ENCODE assay signal across 18 cellular contexts in the genomic region with DNA sequence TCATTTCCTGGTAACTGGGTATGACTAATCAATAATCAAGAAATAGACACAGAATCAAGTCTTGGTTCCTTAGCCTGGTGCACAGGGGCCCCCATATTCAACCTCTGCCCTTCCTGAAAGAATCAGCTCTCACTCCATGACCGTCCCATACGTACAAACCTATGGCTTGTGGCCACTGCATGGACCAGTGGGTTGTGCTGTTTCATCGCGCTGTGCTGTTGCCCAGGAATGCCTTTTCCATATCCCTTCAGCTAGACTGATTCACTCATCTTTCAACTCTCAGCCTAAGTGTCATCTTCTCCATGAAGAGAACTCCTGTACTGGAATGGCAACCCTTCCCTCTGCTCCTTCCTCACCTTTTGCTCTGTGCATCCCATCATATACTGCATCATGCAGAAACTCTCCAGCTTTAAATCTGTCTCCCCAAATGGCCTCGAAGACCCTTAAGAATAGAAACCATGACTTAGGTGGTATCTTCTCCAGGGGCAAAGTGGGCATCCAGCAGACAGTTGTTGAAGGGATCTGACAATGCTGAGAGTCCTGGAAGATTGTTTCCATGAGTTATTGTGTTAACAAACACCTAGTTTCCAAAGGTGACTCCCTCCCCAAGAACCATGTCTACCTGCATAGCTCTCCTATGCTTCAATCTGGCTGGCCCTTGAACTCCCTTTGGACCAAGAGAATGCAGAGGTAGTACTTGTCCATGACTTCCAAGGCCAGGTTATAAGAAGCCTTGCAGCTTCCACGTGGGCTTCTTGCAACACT.
DNase-seq lines count a peak whose midpoint lies in the region; ATAC-seq and TF ChIP-seq lines count a peak whose summit lies in the region.
"Had no signal": no experiment of that assay in that cellular context is flagged by ENCODE, and none has a peak within 500 bp of the region (broad histone marks: within the 10 kb centered on the region; RNA-seq: fewer than 3 reads in every experiment).

No MANE protein-coding gene starts in this region.

- peak; percentile 12 for DNase-seq in ecto neural progenitor cell (ENCODE audit: low spot score)
- DNase-seq in esophagus muscularis mucosa (ENCODE audit: extremely low spot score): peak; percentile 75
- peak; percentile 29 for DNase-seq in islet precursor cell
- DNase-seq in aorta: no peak
- no peak for DNase-seq in activated CD4-positive, alpha-beta T cell treated with anti-CD3 and anti-CD28 coated beads, Interleukin-2, amount 50 U/mL, for 4 hours
- DNase-seq in NOMO-1 (lab: John Stamatoyannopoulos, UW; ENCODE audit: unreplicated experiment in 2 of 2): no peak
- DNase-seq: C1 segment of cervical spinal cord; Calu3; CD4-positive, alpha-beta memory T cell; COR-L47; DMS53; DMS79 treated with DMSO at 0.1 percent for 48 hours; GF-D8; GM23248; H9 had no signal

- ATAC-seq in aorta (ENCODE audit: low FRiP score) (peak; percentile 26), GM19328 (IDR thresholded peaks at IDR 0.05; ENCODE audit: unreplicated experiment) (no peak), HG03135 (IDR thresholded peaks at IDR 0.05; ENCODE audit: unreplicated experiment) (no peak)
- ATAC-seq: HCT116 had no signal

- H3K9me3 ChIP-seq in esophagus muscularis mucosa: no peaks in the 10 kb centered on the region
- no peaks in the 10 kb centered on the region for H3K9me3 ChIP-seq in aorta (ENCODE audit: control insufficient read depth, low read length)

- no peaks in the 10 kb centered on the region for H3K27me3 ChIP-seq in esophagus muscularis mucosa
- H3K27me3 ChIP-seq in aorta (ENCODE audit: control insufficient read depth in 1 of 2, insufficient read depth in 2 of 2, low read length in 1 of 2): no peaks in the 10 kb centered on the region

- intact Hi-C loops in esophagus muscularis mucosa (cut with DNase I): no loop called here
- intact Hi-C loops in aorta (cut with DNase I): no loop called here

- 89% methylated on average over 6 of the region's 6 CpGs for WGBS in esophagus muscularis mucosa
- WGBS in aorta, 2 donors: 86 to 90% methylated on average over 6 of the region's 6 CpGs

- no peak for TF ChIP-seq CTCF in esophagus muscularis mucosa (IDR thresholded peaks at IDR 0.05)

- H3K27ac ChIP-seq in esophagus muscularis mucosa (replicated peaks in 1 of 4) (no peak overlapping the region), aorta (ENCODE audit: low read depth in 1 of 2, low read length in 2 of 2) (no peak overlapping the region)

- no peak for TF ChIP-seq EP300 in esophagus muscularis mucosa (IDR thresholded peaks at IDR 0.05)

- TF ChIP-seq POLR2A in esophagus muscularis mucosa (IDR thresholded peaks at IDR 0.05; ENCODE audit: low read depth): no peak

- H3K36me3 ChIP-seq in esophagus muscularis mucosa (no peaks in the 10 kb centered on the region), aorta (ENCODE audit: control insufficient read depth in 1 of 2, insufficient read depth in 2 of 2, low read length in 1 of 2) (no peaks in the 10 kb centered on the region)

- no peaks in the 10 kb centered on the region for H3K4me1 ChIP-seq in esophagus muscularis mucosa
- H3K4me1 ChIP-seq in aorta (ENCODE audit: control insufficient read depth in 1 of 2, insufficient read depth in 2 of 2, low read length in 2 of 2): no peaks in the 10 kb centered on the region

- H3K4me3 ChIP-seq in esophagus muscularis mucosa: no peak overlapping the region
- H3K4me3 ChIP-seq in aorta (ENCODE audit: low read length in 2 of 2): no peak overlapping the region
- H3K4me3 ChIP-seq: GM23248 had no signal

Comparison
In these comparisons a context has a peak if more than half of its experiments do, and no peak if none do; other contexts are left out.
1. DNase-seq: peak in ecto neural progenitor cell (single experiment), esophagus muscularis mucosa (single experiment) and islet precursor cell (single experiment); none in aorta (0 of 2), activated CD4-positive, alpha-beta T cell treated with anti-CD3 and anti-CD28 coated beads, Interleukin-2, amount 50 U/mL, for 4 hours (0 of 2) and NOMO-1 (0 of 2).